Comparison of ENCODE assay signal across 10 cellular contexts in the genomic region with DNA sequence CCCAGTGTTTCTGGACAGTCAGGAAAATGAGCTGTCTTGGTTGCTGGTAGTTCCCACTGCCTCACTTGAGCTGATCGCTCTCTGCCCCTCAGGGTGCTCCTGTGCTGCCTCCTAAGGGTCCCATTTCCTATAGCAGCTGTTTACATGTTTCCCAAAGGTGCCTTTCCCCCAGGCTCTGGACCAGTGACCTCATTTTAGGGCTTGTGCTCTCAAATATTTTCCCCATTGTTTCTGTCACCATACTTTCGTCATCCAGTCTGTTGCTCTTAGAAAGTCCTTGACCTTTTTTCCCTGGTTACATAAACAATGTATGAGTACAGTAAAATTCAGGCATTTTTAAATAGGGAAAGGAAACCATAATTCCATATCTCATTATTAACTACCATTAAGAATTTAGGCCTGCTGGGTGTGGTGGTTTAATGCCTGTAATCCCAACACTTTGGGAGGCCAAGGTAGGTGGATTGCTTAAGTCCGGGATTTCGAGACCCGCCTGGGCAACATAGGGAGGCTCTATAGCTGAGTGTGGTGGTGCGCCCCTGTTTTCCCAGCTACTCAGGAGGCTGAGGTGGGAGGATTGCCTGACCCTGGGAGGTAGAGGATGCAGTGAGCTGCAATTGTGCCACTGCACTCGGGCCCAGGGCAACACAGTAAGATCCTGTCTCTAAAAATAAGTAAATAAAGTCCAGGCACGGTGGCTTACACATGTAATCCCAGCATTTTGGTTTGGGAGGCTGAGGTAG.
"Had no signal": no experiment of that assay in that cellular context is flagged by ENCODE, and none has a peak within 500 bp of the region (broad histone marks: within the 10 kb centered on the region; RNA-seq: fewer than 3 reads in every experiment).

No MANE protein-coding gene starts in this region.

- H3K4me3 Mint-ChIP-seq: activated CD8-positive, alpha-beta T cell treated with anti-CD3 and anti-CD28 coated beads, Interleukin-2, amount 10 ng/mL, durations not matched to agents 7 days and 5 days; stimulated activated memory B cell treated with anti-CD40 and anti-IgM and Interleukin-4, amounts not matched to agents 10 μg/mL and 1 μg/mL and 100 μg/mL, for 72 hours had no signal

- H3K36me3 Mint-ChIP-seq: activated naive CD4-positive, alpha-beta T cell treated with anti-CD3 and anti-CD28 coated beads, Interleukin-2, amount 50 U/mL, for 72 hours had no signal

- H3K4me1 Mint-ChIP-seq: stimulated activated memory B cell treated with anti-CD40 and anti-IgM and Interleukin-4, amounts not matched to agents 10 μg/mL and 1 μg/mL and 100 μg/mL, for 72 hours had no signal

- DNase-seq: activated CD4-positive, alpha-beta T cell treated with anti-CD3 and anti-CD28 coated beads for 48 hours; activated CD8-positive, alpha-beta T cell treated with anti-CD3 and anti-CD28 coated beads, Interleukin-2, amount 10 ng/mL, durations not matched to agents 7 days and 5 days; anterior cingulate cortex; heart left ventricle; mesendoderm; SJCRH30; SW 1271; T1000 had no signal

- H3K9me3 Mint-ChIP-seq: activated naive CD4-positive, alpha-beta T cell treated with anti-CD3 and anti-CD28 coated beads, Interleukin-2, amount 50 U/mL, for 72 hours; stimulated activated memory B cell treated with anti-CD40 and anti-IgM and Interleukin-4, amounts not matched to agents 10 μg/mL and 1 μg/mL and 100 μg/mL, for 72 hours had no signal

- H3K27me3 Mint-ChIP-seq: stimulated activated memory B cell treated with anti-CD40 and anti-IgM and Interleukin-4, amounts not matched to agents 10 μg/mL and 1 μg/mL and 100 μg/mL, for 72 hours had no signal

- H3K27ac Mint-ChIP-seq: activated CD8-positive, alpha-beta T cell treated with anti-CD3 and anti-CD28 coated beads, Interleukin-2, amount 10 ng/mL, durations not matched to agents 7 days and 5 days; stimulated activated memory B cell treated with anti-CD40 and anti-IgM and Interleukin-4, amounts not matched to agents 10 μg/mL and 1 μg/mL and 100 μg/mL, for 72 hours had no signal
